Comparison of ENCODE assay signal across 8 cellular contexts in genomic region chr7:149838224-149838991, GRCh38. TPM values are rescaled to one million over a fixed set of nuclear protein-coding genes. Genes with fewer than 3 reads are reported as not detected.
DNase-seq lines count a peak whose midpoint lies in the region; ATAC-seq and TF ChIP-seq lines count a peak whose summit lies in the region.

Gene ZNF862, plus strand, starts transcription at chr7:149838375. Its CDS starts 237 bp downstream, at chr7:149838612.

- TF ChIP-seq CTCF in LNCaP clone FGC (IDR thresholded peaks at IDR 0.05; ENCODE audit: control insufficient read depth, extremely low read depth, insufficient read depth) (no peak), RWPE1 (conservative IDR thresholded peaks at IDR 0.05; ENCODE audit: low read depth) (no peak; the same call in 1 of the 2 replicates), fibroblast of lung (conservative IDR thresholded peaks at IDR 0.05 in 1 of 2, IDR thresholded peaks at IDR 0.05 in 1 of 2; ENCODE audit: low read depth in 1 of 2, low read length in 2 of 2) (peak in 1 of 2 donors; percentile 6)

- H3K4me3 Mint-ChIP-seq in activated T-helper 17 cell treated with anti-CD3 and anti-CD28 coated beads, Interleukin-2, amount 50 U/mL, for 72 hours, result peak within 1 kb of the TSS; percentile 88
- peak within 1 kb of the TSS; percentile 85 to 97 (median 93) for H3K4me3 Mint-ChIP-seq in naive thymus-derived CD8-positive, alpha-beta T cell

- H3K27ac ChIP-seq in RWPE1 (peak within 1 kb of the TSS; percentile 81), fibroblast of lung (ENCODE audit: insufficient read depth, low read length) (peak within 1 kb of the TSS; percentile 72)

- no peaks in the 10 kb centered on the region for H3K27me3 ChIP-seq in fibroblast of lung (ENCODE audit: control insufficient read depth, insufficient read depth, low read length)

- H2AFZ ChIP-seq in fibroblast of lung (ENCODE audit: low read length), result peak within 1 kb of the TSS; percentile 93

- DNase-seq in Daoy (ENCODE audit: low read depth) (peak; percentile 100), GOT3 (lab: John Stamatoyannopoulos, UW) (peak; percentile 70), LNCaP clone FGC (ENCODE audit: low read depth) (peak; percentile 93), RWPE1 (ENCODE audit: low spot score) (peak; percentile 97), fibroblast of lung (ENCODE audit: low read depth in 2 of 2) (peak; percentile 97 to 98)
- DNase-seq in naive thymus-derived CD8-positive, alpha-beta T cell, result peak; percentile 88 to 97 (median 95)
- peak; percentile 90 to 96 (median 94) for DNase-seq in stimulated activated naive CD4-positive, alpha-beta T cell (lab: John Stamatoyannopoulos, UW)

- H3K4me1 ChIP-seq in fibroblast of lung (ENCODE audit: control insufficient read depth, extremely low read depth, insufficient read depth, low read length), result no peaks in the 10 kb centered on the region

- peaks cover 3% of the 10 kb centered on the region for H3K27me3 Mint-ChIP-seq in activated T-helper 17 cell treated with anti-CD3 and anti-CD28 coated beads, Interleukin-2, amount 50 U/mL, for 72 hours
- peaks cover 0 to 5% (median 0%) of the 10 kb centered on the region in 5 donors for H3K27me3 Mint-ChIP-seq in naive thymus-derived CD8-positive, alpha-beta T cell

- POLR2A ChIA-PET in RWPE1 (lab: Yijun Ruan, JAX; ENCODE audit: low non-redundant PET), result no interaction called here
- POLR2A ChIA-PET in naive thymus-derived CD8-positive, alpha-beta T cell (lab: Charles Lee), result interaction anchor here (0.8 to 10.9 kb wide), 8 partner anchors 11 to 530 kb away, joined by 4 to 241 read pairs (median 10); partner anchors contain the start of genes ATP6V0E2 and REPIN1

- H3K4me3 ChIP-seq in LNCaP clone FGC (ENCODE audit: low read depth, low read length) (peak within 1 kb of the TSS; percentile 93), fibroblast of lung (replicated peaks in 1 of 4; ENCODE audit: control extremely low read depth in 1 of 4, insufficient read depth in 1 of 4, low read depth in 3 of 4, low read length in 4 of 4) (peak within 1 kb of the TSS; percentile 82 to 96 (median 91))

- ATAC-seq in activated T-helper 17 cell treated with anti-CD3 and anti-CD28 coated beads, Interleukin-2, amount 50 U/mL, for 72 hours (replicated peaks), result peak; percentile 99
- ATAC-seq in naive thymus-derived CD8-positive, alpha-beta T cell, result peak; percentile 95 to 96

- H3K79me2 ChIP-seq in fibroblast of lung (ENCODE audit: control insufficient read depth, insufficient read depth, low read length), result peaks cover 6% of the 10 kb centered on the region

- no peaks in the 10 kb centered on the region for H3K9me3 Mint-ChIP-seq in activated T-helper 17 cell treated with anti-CD3 and anti-CD28 coated beads, Interleukin-2, amount 50 U/mL, for 72 hours
- H3K9me3 Mint-ChIP-seq in naive thymus-derived CD8-positive, alpha-beta T cell, result no peaks in the 10 kb centered on the region

- H3K36me3 ChIP-seq in fibroblast of lung (ENCODE audit: control insufficient read depth, insufficient read depth, low read length), result no peaks in the 10 kb centered on the region

- no peaks in the 10 kb centered on the region for H3K36me3 Mint-ChIP-seq in activated T-helper 17 cell treated with anti-CD3 and anti-CD28 coated beads, Interleukin-2, amount 50 U/mL, for 72 hours (ENCODE audit: low read depth)
- H3K36me3 Mint-ChIP-seq in naive thymus-derived CD8-positive, alpha-beta T cell, result no peaks in the 10 kb centered on the region

- no peaks in the 10 kb centered on the region for H4K20me1 ChIP-seq in fibroblast of lung (ENCODE audit: control insufficient read depth, extremely low read depth, insufficient read depth, low read length)

- no peaks in the 10 kb centered on the region for H3K9me3 ChIP-seq in fibroblast of lung (ENCODE audit: control insufficient read depth, insufficient read depth, low read depth, low read length)

- H3K27ac Mint-ChIP-seq in activated T-helper 17 cell treated with anti-CD3 and anti-CD28 coated beads, Interleukin-2, amount 50 U/mL, for 72 hours, result peak within 1 kb of the TSS; percentile 77
- peak within 1 kb of the TSS; percentile 30 to 95 (median 92) for H3K27ac Mint-ChIP-seq in naive thymus-derived CD8-positive, alpha-beta T cell

- CTCF ChIA-PET in RWPE1 (lab: Yijun Ruan, JAX), result interaction anchor here (0.5 kb wide), 1 partner anchor 1180 kb away, joined by 5 read pairs; no protein-coding TSS in a partner anchor

- H3K9ac ChIP-seq in fibroblast of lung (ENCODE audit: insufficient read depth, low read length), result peak within 1 kb of the TSS; percentile 66

- peaks cover 15% of the 10 kb centered on the region for H3K4me1 Mint-ChIP-seq in activated T-helper 17 cell treated with anti-CD3 and anti-CD28 coated beads, Interleukin-2, amount 50 U/mL, for 72 hours
- H3K4me1 Mint-ChIP-seq in naive thymus-derived CD8-positive, alpha-beta T cell, result peaks cover 28 to 46% (median 40%) of the 10 kb centered on the region in 4 donors

- H3K4me2 ChIP-seq in fibroblast of lung (ENCODE audit: extremely low read depth, insufficient read depth, low read length), result peak within 1 kb of the TSS; percentile 96

RNA-seq across cellular contexts. Expression of gene ZNF862, which starts in this region (rescaled TPM):
- 2.9 and 3.0 TPM in 2 replicates for total RNA-seq in Daoy (2014; rRNA removed; shearing (Covaris generic))
- total RNA-seq in activated T-helper 17 cell treated with anti-CD3 and anti-CD28 coated beads, Interleukin-2, amount 50 U/mL, for 72 hours, result 10 to 100 TPM; 18.4 to 40.8 TPM
- 8.0 and 10.9 TPM in 2 replicates for total RNA-seq in fibroblast of lung
- polyA plus RNA-seq in fibroblast of lung, result 3.6 and 4.7 TPM in 2 replicates
- polyA plus RNA-seq in fibroblast of lung (2012), result 3.0 and 4.6 TPM in 2 replicates
- 10.8 and 20.6 TPM in 2 replicates for polyA minus RNA-seq in fibroblast of lung (ENCODE audit: low replicate concordance)
- 10 to 100 TPM; 82.9 to 88.4 TPM for total RNA-seq in naive thymus-derived CD8-positive, alpha-beta T cell
- polyA plus RNA-seq in naive thymus-derived CD8-positive, alpha-beta T cell, result 10 to 100 TPM in 1 of 3 donors, 1 to 10 TPM in 2; 6.1 to 10.6 (median 9.6) TPM

Comparison
In these comparisons a context has a peak if more than half of its experiments do, and no peak if none do; other contexts are left out.
1. Peak in every context shown above with its lines: DNase-seq, ATAC-seq, H3K4me3 ChIP-seq and H3K27ac ChIP-seq.